1 cellular context compared by ENCODE assay signal in genomic region chr4:134935320-134935719, GRCh38.
TF ChIP-seq lines count a peak whose summit lies in the region.

No MANE protein-coding gene starts in this region.

TF ChIP-seq in GM23338, 12 proteins besides CTCF, POLR2A, EP300 and RAD21 (continued from another document):
- TF ChIP-seq, protein P1, sequence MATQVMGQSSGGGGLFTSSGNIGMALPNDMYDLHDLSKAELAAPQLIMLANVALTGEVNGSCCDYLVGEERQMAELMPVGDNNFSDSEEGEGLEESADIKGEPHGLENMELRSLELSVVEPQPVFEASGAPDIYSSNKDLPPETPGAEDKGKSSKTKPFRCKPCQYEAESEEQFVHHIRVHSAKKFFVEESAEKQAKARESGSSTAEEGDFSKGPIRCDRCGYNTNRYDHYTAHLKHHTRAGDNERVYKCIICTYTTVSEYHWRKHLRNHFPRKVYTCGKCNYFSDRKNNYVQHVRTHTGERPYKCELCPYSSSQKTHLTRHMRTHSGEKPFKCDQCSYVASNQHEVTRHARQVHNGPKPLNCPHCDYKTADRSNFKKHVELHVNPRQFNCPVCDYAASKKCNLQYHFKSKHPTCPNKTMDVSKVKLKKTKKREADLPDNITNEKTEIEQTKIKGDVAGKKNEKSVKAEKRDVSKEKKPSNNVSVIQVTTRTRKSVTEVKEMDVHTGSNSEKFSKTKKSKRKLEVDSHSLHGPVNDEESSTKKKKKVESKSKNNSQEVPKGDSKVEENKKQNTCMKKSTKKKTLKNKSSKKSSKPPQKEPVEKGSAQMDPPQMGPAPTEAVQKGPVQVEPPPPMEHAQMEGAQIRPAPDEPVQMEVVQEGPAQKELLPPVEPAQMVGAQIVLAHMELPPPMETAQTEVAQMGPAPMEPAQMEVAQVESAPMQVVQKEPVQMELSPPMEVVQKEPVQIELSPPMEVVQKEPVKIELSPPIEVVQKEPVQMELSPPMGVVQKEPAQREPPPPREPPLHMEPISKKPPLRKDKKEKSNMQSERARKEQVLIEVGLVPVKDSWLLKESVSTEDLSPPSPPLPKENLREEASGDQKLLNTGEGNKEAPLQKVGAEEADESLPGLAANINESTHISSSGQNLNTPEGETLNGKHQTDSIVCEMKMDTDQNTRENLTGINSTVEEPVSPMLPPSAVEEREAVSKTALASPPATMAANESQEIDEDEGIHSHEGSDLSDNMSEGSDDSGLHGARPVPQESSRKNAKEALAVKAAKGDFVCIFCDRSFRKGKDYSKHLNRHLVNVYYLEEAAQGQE (IDR thresholded peaks at IDR 0.05; ENCODE audit: unreplicated experiment), result no peak
- TF ChIP-seq, protein P2, sequence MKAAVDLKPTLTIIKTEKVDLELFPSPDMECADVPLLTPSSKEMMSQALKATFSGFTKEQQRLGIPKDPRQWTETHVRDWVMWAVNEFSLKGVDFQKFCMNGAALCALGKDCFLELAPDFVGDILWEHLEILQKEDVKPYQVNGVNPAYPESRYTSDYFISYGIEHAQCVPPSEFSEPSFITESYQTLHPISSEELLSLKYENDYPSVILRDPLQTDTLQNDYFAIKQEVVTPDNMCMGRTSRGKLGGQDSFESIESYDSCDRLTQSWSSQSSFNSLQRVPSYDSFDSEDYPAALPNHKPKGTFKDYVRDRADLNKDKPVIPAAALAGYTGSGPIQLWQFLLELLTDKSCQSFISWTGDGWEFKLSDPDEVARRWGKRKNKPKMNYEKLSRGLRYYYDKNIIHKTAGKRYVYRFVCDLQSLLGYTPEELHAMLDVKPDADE (IDR thresholded peaks at IDR 0.05), result no peak
